ENCODE assay signal across 8 cellular contexts in the genomic region with DNA sequence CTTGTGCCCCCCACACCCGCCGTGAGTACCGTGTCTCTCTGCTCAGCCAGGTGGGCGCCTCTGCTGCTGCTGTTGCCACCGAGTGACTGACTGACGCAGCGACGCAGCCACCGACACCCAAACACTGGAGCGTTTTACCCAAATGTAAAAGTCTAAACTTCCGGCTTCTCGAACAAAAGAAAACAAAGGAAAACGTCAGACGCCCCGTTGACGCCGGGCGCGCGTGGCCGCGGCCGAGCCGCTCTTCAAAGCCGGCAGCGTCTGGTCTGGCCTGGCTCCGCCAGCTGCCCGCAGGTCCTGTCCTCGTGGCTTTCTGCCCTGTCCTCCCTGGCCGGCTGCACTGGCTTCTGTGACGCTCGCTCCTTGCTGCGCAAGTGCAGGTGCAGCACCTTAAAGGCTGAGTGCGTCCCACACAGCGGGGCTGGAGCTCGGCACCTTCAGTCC. TPM values are rescaled to one million over a fixed set of nuclear protein-coding genes. Genes with fewer than 3 reads are reported as not detected.
DNase-seq lines count a peak whose midpoint lies in the region; ATAC-seq and TF ChIP-seq lines count a peak whose summit lies in the region.

No MANE protein-coding gene starts in this region.

- no peak for DNase-seq in NT2/D1 (ENCODE audit: low read depth, low spot score)
- DNase-seq in activated T-helper 9 cell treated with anti-CD3 and anti-CD28 coated beads, Interleukin-2, amount 50 U/mL, for 16 hours (ENCODE audit: low read depth) = peak; percentile 43
- DNase-seq in germinal center (ENCODE audit: low spot score) = peak; percentile 78
- DNase-seq in osteocyte (ENCODE audit: extremely low spot score, unreplicated experiment) = no peak
- peak; percentile 93 to 96 for DNase-seq in thyroid gland

- H3K36me3 Mint-ChIP-seq in osteocyte (ENCODE audit: unreplicated experiment) = no peaks in the 10 kb centered on the region

- no peak for TF ChIP-seq CTCF in 22Rv1 (IDR thresholded peaks at IDR 0.05)
- no peak for TF ChIP-seq CTCF in osteocyte (IDR thresholded peaks at IDR 0.05)
- no peak for TF ChIP-seq CTCF in thyroid gland (IDR thresholded peaks at IDR 0.05)

- H3K9ac ChIP-seq in NT2/D1 (ENCODE audit: insufficient read length, low read depth) = peak overlapping the region; percentile 70

- peaks cover 82% of the 10 kb centered on the region for H3K27me3 ChIP-seq in NT2/D1 (ENCODE audit: insufficient read depth, insufficient read length)
- H3K27me3 ChIP-seq in thyroid gland = no peaks in the 10 kb centered on the region

- intact Hi-C loops in thyroid gland (cut with DNase I) = no loop called here

- TF ChIP-seq POLR2A in thyroid gland (IDR thresholded peaks at IDR 0.05) = peak in 1 of 2 donors; percentile 66

- no peaks in the 10 kb centered on the region for H3K9me3 Mint-ChIP-seq in osteocyte (ENCODE audit: unreplicated experiment)

- ATAC-seq in GM18858 (IDR thresholded peaks at IDR 0.05; ENCODE audit: unreplicated experiment) (peak; percentile 37), HG03103 (IDR thresholded peaks at IDR 0.05; ENCODE audit: low read depth, unreplicated experiment) (peak; percentile 33)

- peak overlapping the region; percentile 50 for H3K4me3 ChIP-seq in NT2/D1 (ENCODE audit: insufficient read length, low read depth)
- peak overlapping the region; percentile 28 to 57 (median 44) for H3K4me3 ChIP-seq in thyroid gland (replicated peaks in 1 of 3)

- H3K4me3 Mint-ChIP-seq in osteocyte (ENCODE audit: unreplicated experiment) = peak overlapping the region; percentile 76

- H3K27ac Mint-ChIP-seq in osteocyte (ENCODE audit: unreplicated experiment) = peak overlapping the region; percentile 67

- peaks cover 41% of the 10 kb centered on the region for H3K27me3 Mint-ChIP-seq in osteocyte (ENCODE audit: unreplicated experiment)

- H3K36me3 ChIP-seq in NT2/D1 (ENCODE audit: insufficient read depth, insufficient read length, low read length) (no peaks in the 10 kb centered on the region), thyroid gland (no peaks in the 10 kb centered on the region)

- H3K9me3 ChIP-seq in NT2/D1 (ENCODE audit: insufficient read depth, low read length) (no peaks in the 10 kb centered on the region), thyroid gland (no peaks in the 10 kb centered on the region)

- peaks cover 9% of the 10 kb centered on the region for H3K4me1 Mint-ChIP-seq in osteocyte (ENCODE audit: unreplicated experiment)

- H3K4me1 ChIP-seq in NT2/D1 (ENCODE audit: insufficient read depth, insufficient read length) (peaks cover 2% of the 10 kb centered on the region), thyroid gland (peaks cover 4 to 14% of the 10 kb centered on the region in 2 donors)

- WGBS in thyroid gland, 2 donors = 1 to 2% methylated on average over 25 to 34 of the region's 36 CpGs

- H3K27ac ChIP-seq in 22Rv1 (peak overlapping the region; percentile 57), thyroid gland (peak overlapping the region; percentile 85 to 98 (median 90))

RNA-seq across cellular contexts. Expression of gene CLPTM1L, which starts 41.4 kb away (rescaled TPM):
- total RNA-seq in osteocyte = 88.0 and 93.1 TPM in 2 replicates
- 100 to 1,000 TPM; 149 to 215 (median 179) TPM for total RNA-seq in thyroid gland

RNA-seq across cellular contexts. Expression of gene SLC6A3, which starts 58.9 kb away (rescaled TPM):
- total RNA-seq in osteocyte (not detected in 2 replicates), thyroid gland (under 1 TPM in 3 of 4 donors, not detected in 1; 0.54 to 0.67 (median 0.54) TPM)

Comparison
In these comparisons a context has a peak if more than half of its experiments do, and no peak if none do; other contexts are left out.
1. DNase-seq: peak in activated T-helper 9 cell treated with anti-CD3 and anti-CD28 coated beads, Interleukin-2, amount 50 U/mL, for 16 hours (single experiment), germinal center (single experiment) and thyroid gland (2 of 2); none in NT2/D1 (single experiment) and osteocyte (single experiment).